In genomic region chr19:38830039-38830733, GRCh38 we compare ENCODE assay signal across 8 cellular contexts. TPM values are rescaled to one million over a fixed set of nuclear protein-coding genes. Genes with fewer than 3 reads are reported as not detected.
DNase-seq lines count a peak whose midpoint lies in the region; ATAC-seq and TF ChIP-seq lines count a peak whose summit lies in the region.

No MANE protein-coding gene starts in this region.

- peak overlapping the region; percentile 72 for H3K4me3 ChIP-seq in Caco-2 (ENCODE audit: low read depth, low read length)
- peak overlapping the region; percentile 60; the same call in 1 of the 2 replicates for H3K4me3 ChIP-seq in PC-9

- H3K27me3 ChIP-seq in Caco-2 (replicated peaks; ENCODE audit: control insufficient read depth, insufficient read depth, low read length): no peaks in the 10 kb centered on the region
- H3K27me3 ChIP-seq in PC-9 (ENCODE audit: insufficient read depth, low read depth): no peaks in the 10 kb centered on the region

- H3K4me2 ChIP-seq in PC-9: peak overlapping the region; percentile 78

- H4K20me1 ChIP-seq in PC-9 (ENCODE audit: insufficient read depth): no peaks in the 10 kb centered on the region

- no peaks in the 10 kb centered on the region for H3K9me2 ChIP-seq in PC-9 (ENCODE audit: insufficient read depth)

- H3F3A ChIP-seq in PC-9 (ENCODE audit: insufficient read depth, low read depth): peaks cover 50% of the 10 kb centered on the region

- no TSS peak for BruUV-seq in Caco-2 (replicated peaks; lab: Mats Ljungman, UMichigan)
- BruUV-seq in PC-9 (replicated peaks; lab: Mats Ljungman, UMichigan): no TSS peak

- H3K27me3 Mint-ChIP-seq in Caco-2 (ENCODE audit: insufficient read depth, unreplicated experiment): no peaks in the 10 kb centered on the region
- no peaks in the 10 kb centered on the region for H3K27me3 Mint-ChIP-seq in effector memory CD8-positive, alpha-beta T cell
- H3K27me3 Mint-ChIP-seq in progenitor cell of endocrine pancreas: no peaks in the 10 kb centered on the region

- CTCF ChIA-PET in Caco-2 (lab: Charles Lee) (no interaction called here), PC-9 (lab: Charles Lee) (interaction anchor here (0.5 to 0.6 kb wide), 2 partner anchors 93 to 137 kb away, joined by 3 to 7 read pairs; no protein-coding TSS in a partner anchor)

- H3K9me3 Mint-ChIP-seq in Caco-2 (ENCODE audit: unreplicated experiment) (no peaks in the 10 kb centered on the region), progenitor cell of endocrine pancreas (ENCODE audit: low read depth) (no peaks in the 10 kb centered on the region)
- H3K9me3 Mint-ChIP-seq in effector memory CD8-positive, alpha-beta T cell: no peaks in the 10 kb centered on the region

- H3K4me1 ChIP-seq in Caco-2 (peaks cover 32% of the 10 kb centered on the region), PC-9 (replicated peaks; ENCODE audit: insufficient read depth) (peaks cover 58% of the 10 kb centered on the region)

- H2AFZ ChIP-seq in PC-9: no peak overlapping the region

- H3K4me3 Mint-ChIP-seq in Caco-2 (ENCODE audit: unreplicated experiment) (peak overlapping the region; percentile 71), progenitor cell of endocrine pancreas (ENCODE audit: low read depth) (peak overlapping the region; percentile 72)
- H3K4me3 Mint-ChIP-seq in effector memory CD8-positive, alpha-beta T cell: peak overlapping the region; percentile 87 to 92

- H3K9me3 ChIP-seq in Caco-2 (no peaks in the 10 kb centered on the region), PC-9 (ENCODE audit: insufficient read depth, low read depth) (no peaks in the 10 kb centered on the region)

- TF ChIP-seq CTCF in Caco-2 (IDR thresholded peaks at IDR 0.05; ENCODE audit: insufficient read depth in 1 of 2, low read depth in 1 of 2, low read length in 1 of 2, severe bottlenecking in 1 of 2, unreplicated experiment in 1 of 2) (no peak), PC-9 (conservative IDR thresholded peaks at IDR 0.05) (no peak), progenitor cell of endocrine pancreas (IDR thresholded peaks at IDR 0.05; ENCODE audit: unreplicated experiment) (no peak)

- DNase-seq in Caco-2 (no peak), PC-9 (peak in 1 of 2 experiments; percentile 43), progenitor cell of endocrine pancreas (ENCODE audit: low spot score, unreplicated experiment) (no peak), NCI-H187 (lab: John Stamatoyannopoulos, UW) (no peak), CD1c-positive myeloid dendritic cell (ENCODE audit: extremely low spot score) (no peak)
- DNase-seq in effector memory CD8-positive, alpha-beta T cell: no peak
- DNase-seq in stimulated activated CD4-positive, alpha-beta T cell treated with anti-CD3 and anti-CD28 coated beads, Interleukin-12 subunit alpha, Interleukin-12 subunit beta, amount 100 ng/mL, for 4 hours: no peak

- H3K36me3 ChIP-seq in Caco-2 (ENCODE audit: control insufficient read depth, insufficient read depth, low read length): no peaks in the 10 kb centered on the region; the same call in none of the 2 replicates
- peaks cover under 1% of the 10 kb centered on the region; the same call in 1 of the 2 replicates for H3K36me3 ChIP-seq in PC-9 (ENCODE audit: low read depth)

- H3K27ac ChIP-seq in PC-9: peak overlapping the region; percentile 98

- H3K4me1 Mint-ChIP-seq in Caco-2 (ENCODE audit: low read depth, unreplicated experiment): peaks cover 13% of the 10 kb centered on the region
- peaks cover 18 to 24% of the 10 kb centered on the region in 2 donors for H3K4me1 Mint-ChIP-seq in effector memory CD8-positive, alpha-beta T cell (ENCODE audit: low read depth in 2 of 2)
- H3K4me1 Mint-ChIP-seq in progenitor cell of endocrine pancreas (ENCODE audit: low read depth): peaks cover 13% of the 10 kb centered on the region

- POLR2A ChIA-PET in Caco-2 (lab: Charles Lee) (interaction anchor here (0.6 to 3.1 kb wide), 3 partner anchors 8 to 183 kb away, joined by 3 to 33 read pairs (median 3); partner anchors contain the start of gene ACTN4), PC-9 (lab: Charles Lee; ENCODE audit: unreplicated experiment) (no interaction called here)

- H3K27ac Mint-ChIP-seq in Caco-2 (ENCODE audit: unreplicated experiment) (peak overlapping the region; percentile 97), progenitor cell of endocrine pancreas (peak overlapping the region; percentile 95)
- H3K27ac Mint-ChIP-seq in effector memory CD8-positive, alpha-beta T cell: peak overlapping the region in 1 of 2 donors; percentile 89

- intact Hi-C loops in Caco-2 (cut with micrococcal nuclease; ENCODE audit: unreplicated experiment): loop anchor here (2.0 kb wide), 1 partner anchor 101 kb away; the partner anchor contains the start of genes MRPS12 and SARS2
- intact Hi-C loops in PC-9 (cut with micrococcal nuclease; ENCODE audit: unreplicated experiment): loop anchor here (2.0 to 10.0 kb wide), 6 partner anchors 21 to 425 kb away; partner anchors contain the start of genes FAM98C, FBXO27, MRPS12 and SARS2

- ATAC-seq in effector memory CD8-positive, alpha-beta T cell (replicated peaks): no peak
- no peak for ATAC-seq in GM21723 (IDR thresholded peaks at IDR 0.05; ENCODE audit: unreplicated experiment)

- H3K36me3 Mint-ChIP-seq in Caco-2 (ENCODE audit: insufficient read depth, unreplicated experiment) (peaks cover 85% of the 10 kb centered on the region), progenitor cell of endocrine pancreas (ENCODE audit: insufficient read depth) (peaks cover 15% of the 10 kb centered on the region)
- H3K36me3 Mint-ChIP-seq in effector memory CD8-positive, alpha-beta T cell (ENCODE audit: insufficient read depth): peaks cover 64% of the 10 kb centered on the region

- H3K79me2 ChIP-seq in PC-9 (ENCODE audit: low read depth): peaks cover 13% of the 10 kb centered on the region; the same call in 1 of the 2 replicates

RNA-seq across cellular contexts. Expression of gene ECH1, which starts 1.4 kb away (rescaled TPM):
- total RNA-seq in Caco-2 (2022) (150 and 163 TPM in 2 replicates), PC-9 (2021) (142 and 143 TPM in 2 replicates), progenitor cell of endocrine pancreas (86.9 and 93.5 TPM in 2 replicates)

RNA-seq across cellular contexts. Expression of gene LGALS4, which starts 17.4 kb away (rescaled TPM):
- total RNA-seq in Caco-2 (2022) (1.6 and 2.2 TPM in 2 replicates), PC-9 (2021) (1.0 and 2.2 TPM in 2 replicates), progenitor cell of endocrine pancreas (2.7 and 3.7 TPM in 2 replicates)

RNA-seq across cellular contexts. Expression of gene HNRNPL, which starts 19.6 kb away (rescaled TPM):
- total RNA-seq in Caco-2 (2022) (443 and 446 TPM in 2 replicates), PC-9 (2021) (368 and 443 TPM in 2 replicates), progenitor cell of endocrine pancreas (444 and 461 TPM in 2 replicates)

RNA-seq across cellular contexts. Expression of gene LGALS7B, which starts 41.2 kb away (rescaled TPM):
- total RNA-seq in Caco-2 (2022) (not detected in 2 replicates), PC-9 (2021) (not detected in 2 replicates), progenitor cell of endocrine pancreas (not detected in 2 replicates)

RNA-seq across cellular contexts. Expression of gene RINL, which starts 47.9 kb away (rescaled TPM):
- total RNA-seq in Caco-2 (2022): 1.5 and 1.9 TPM in 2 replicates
- 10.3 and 14.6 TPM in 2 replicates for total RNA-seq in PC-9 (2021)
- total RNA-seq in progenitor cell of endocrine pancreas: 2.6 and 3.0 TPM in 2 replicates
